In the genomic region with DNA sequence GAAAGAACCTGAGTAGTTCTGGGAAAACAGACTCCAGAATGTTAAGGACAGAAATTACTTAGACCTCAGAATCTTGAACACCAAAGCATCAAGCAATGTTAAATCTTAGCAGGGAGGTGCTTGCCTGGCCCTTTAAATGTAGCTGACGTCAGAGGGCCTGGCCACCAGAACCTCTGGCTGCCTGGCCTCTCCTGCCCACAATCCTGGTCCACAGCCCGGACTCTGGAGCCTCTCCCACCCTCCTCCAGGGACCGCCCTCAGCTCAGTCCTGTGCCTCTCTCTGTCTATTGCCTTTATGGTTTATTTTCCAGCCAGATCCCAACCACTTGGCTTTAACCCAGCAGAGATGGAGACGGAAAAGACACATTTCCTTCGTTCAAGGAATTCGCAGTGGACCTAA, we compare ENCODE assay signal across 1 cellular context.
TF ChIP-seq lines count a peak whose summit lies in the region.

No MANE protein-coding gene starts in this region.

TF ChIP-seq in H1, 55 proteins besides CTCF, POLR2A, EP300 and RAD21:
- TF ChIP-seq ASH2L (IDR thresholded peaks at IDR 0.05; ENCODE audit: low read length) = no peak
- TF ChIP-seq SP2 (IDR thresholded peaks at IDR 0.05; ENCODE audit: low read length) = no peak
- TF ChIP-seq SRF (IDR thresholded peaks at IDR 0.05; ENCODE audit: low read depth, low read length) = no peak
- no peak for TF ChIP-seq RNF2 (IDR thresholded peaks at IDR 0.05; ENCODE audit: borderline replicate concordance, low read depth, low read length, missing control alignments, poor library complexity, severe bottlenecking)
- no peak for TF ChIP-seq BACH1 (IDR thresholded peaks at IDR 0.05; ENCODE audit: low read length)
- no peak for TF ChIP-seq FOSL1 (IDR thresholded peaks at IDR 0.05; ENCODE audit: insufficient read depth, low read depth, low read length)
- no peak for TF ChIP-seq KDM5A (IDR thresholded peaks at IDR 0.05; ENCODE audit: low read length)
